Comparison of ENCODE assay signal across 7 cellular contexts in genomic region chr17:80453980-80454556, GRCh38. TPM values are rescaled to one million over a fixed set of nuclear protein-coding genes. Genes with fewer than 3 reads are reported as not detected.
DNase-seq lines count a peak whose midpoint lies in the region; ATAC-seq and TF ChIP-seq lines count a peak whose summit lies in the region.

No MANE protein-coding gene starts in this region.

- H3K4me3 ChIP-seq in HCT116 (replicated peaks in 1 of 2; ENCODE audit: low read depth in 1 of 2, low read length in 2 of 2) (peak overlapping the region; percentile 78 to 82), skin epidermis (peak overlapping the region; percentile 59 to 83 (median 69))

- no peaks in the 10 kb centered on the region for H3K79me2 ChIP-seq in HCT116 (ENCODE audit: insufficient read depth, low read length)

- TSS peak; percentile 75 for BruUV-seq in HCT116 (replicated peaks; lab: Mats Ljungman, UMichigan)

- H3K9me3 Mint-ChIP-seq in T-cell = no peaks in the 10 kb centered on the region

- CTCF ChIA-PET in HCT116 (lab: Charles Lee) (interaction anchor here (0.9 to 1.2 kb wide), 4 partner anchors 120 to 445 kb away, joined by 3 to 13 read pairs (median 4); no protein-coding TSS in a partner anchor), T-cell (lab: Charles Lee) (interaction anchor here (0.5 to 0.8 kb wide), 2 partner anchors 55 to 445 kb away, joined by 3 read pairs; no protein-coding TSS in a partner anchor)

- no peak for TF ChIP-seq POLR2A in HCT116 (IDR thresholded peaks at IDR 0.05; ENCODE audit: borderline replicate concordance, extremely low read depth, insufficient read depth, insufficient read length)

- peaks cover 9 to 22% (median 12%) of the 10 kb centered on the region in 3 donors for H3K4me1 Mint-ChIP-seq in T-cell

- intact Hi-C loops in HCT116 (cut with micrococcal nuclease) = loop anchor here (10.0 kb wide), 2 partner anchors 121 to 441 kb away; no protein-coding TSS in a partner anchor

- peak overlapping the region; percentile 86 to 89 (median 88) for H3K4me3 Mint-ChIP-seq in T-cell

- H3K9ac ChIP-seq in HCT116 (ENCODE audit: low read length) = peak overlapping the region; percentile 99

- no peaks in the 10 kb centered on the region for H4K20me1 ChIP-seq in HCT116 (ENCODE audit: insufficient read depth)

- peak overlapping the region; percentile 84 for H3K4me2 ChIP-seq in HCT116 (ENCODE audit: low read length)

- H3K4me1 ChIP-seq in HCT116 (ENCODE audit: control insufficient read depth in 1 of 2, insufficient read depth in 2 of 2, low read length in 2 of 2) (peaks cover 11 to 40% of the 10 kb centered on the region in 2 experiments; a peak in 3 of 4 replicates), foreskin keratinocyte (peaks cover 10% of the 10 kb centered on the region)

- no peaks in the 10 kb centered on the region for H3K9me3 ChIP-seq in HCT116 (ENCODE audit: control insufficient read depth in 1 of 2, insufficient read depth in 1 of 2, low read depth in 1 of 2, low read length in 2 of 2)

- no peak for TF ChIP-seq RAD21 in HCT116 (IDR thresholded peaks at IDR 0.05; ENCODE audit: low read depth)

- no peak for TF ChIP-seq CTCF in HCT116 (IDR thresholded peaks at IDR 0.05 in 2 of 3, conservative IDR thresholded peaks at IDR 0.05 in 1 of 3; ENCODE audit: borderline replicate concordance in 1 of 3, insufficient read depth in 1 of 3, low read depth in 2 of 3, low read length in 2 of 3)
- no peak for TF ChIP-seq CTCF in foreskin keratinocyte (conservative IDR thresholded peaks at IDR 0.05)

- no peaks in the 10 kb centered on the region for H3K27me3 ChIP-seq in HCT116 (ENCODE audit: insufficient read depth, low read length)
- peaks cover under 1% of the 10 kb centered on the region for H3K27me3 ChIP-seq in foreskin keratinocyte

- no peaks in the 10 kb centered on the region for H3K36me3 ChIP-seq in HCT116 (ENCODE audit: control insufficient read depth in 1 of 2, insufficient read depth in 2 of 2, low read length in 2 of 2)

- no peak overlapping the region for H2AFZ ChIP-seq in HCT116 (ENCODE audit: low read depth, low read length, poor library complexity, severe bottlenecking)

- POLR2A ChIA-PET in HCT116 (lab: Charles Lee) = interaction anchor here (0.7 to 1.7 kb wide), 14 partner anchors 8 to 769 kb away, joined by 3 to 11 read pairs (median 4); partner anchors contain the start of genes CEP131 and RPTOR
- POLR2A ChIA-PET in T-cell (lab: Charles Lee) = interaction anchor here in 1 of 2 donors (0.6 kb wide), 1 partner anchor 415 kb away, joined by 4 read pairs; no protein-coding TSS in a partner anchor

- H3K27me3 Mint-ChIP-seq in T-cell = peaks cover 9 to 22% of the 10 kb centered on the region in 2 donors

- RAD21 ChIA-PET in HCT116 (lab: Charles Lee; ENCODE audit: low non-redundant PET in 1 of 2, low total read pairs in 2 of 2, uncharacterized antibody in 2 of 2, unreplicated experiment in 2 of 2) = interaction anchor here in 1 of 2 experiments (0.9 kb wide), 1 partner anchor 530 kb away, joined by 6 read pairs; no protein-coding TSS in a partner anchor

- H3K27ac ChIP-seq in HCT116 (ENCODE audit: low read depth, low read length) = peak overlapping the region; percentile 91
- peak overlapping the region; percentile 88 for H3K27ac ChIP-seq in foreskin keratinocyte
- peak overlapping the region; percentile 81 to 100 (median 98) for H3K27ac ChIP-seq in skin epidermis

- H3K27ac Mint-ChIP-seq in T-cell = peak overlapping the region; percentile 91 to 95

- DNase-seq in HCT116 (ENCODE audit: low read depth, low spot score) = no peak
- no peak for DNase-seq in T-cell
- DNase-seq in foreskin keratinocyte = no peak
- no peak for DNase-seq in SK-N-DZ (ENCODE audit: low spot score)
- DNase-seq in NOMO-1 (lab: John Stamatoyannopoulos, UW; ENCODE audit: unreplicated experiment in 2 of 2) = no peak
- no peak for DNase-seq in NK-92 treated with Interleukin-12 subunit alpha and Interleukin-12 subunit beta, amount 100 ng/mL, for 24 hours (lab: John Stamatoyannopoulos, UW)

- ATAC-seq in HCT116 (peak; percentile 3), T-cell (replicated peaks in 1 of 4) (peak in 2 of 4 experiments; percentile 0 to 2), foreskin keratinocyte (no peak)

- H3K9me2 ChIP-seq in HCT116 (ENCODE audit: insufficient read depth) = no peaks in the 10 kb centered on the region

- H3K36me3 Mint-ChIP-seq in T-cell = no peaks in the 10 kb centered on the region

TF ChIP-seq in HCT116, 20 proteins besides CTCF, POLR2A, EP300 and RAD21:
- TF ChIP-seq ZBTB33 (IDR thresholded peaks at IDR 0.05; ENCODE audit: extremely low read depth, insufficient replicate concordance, low read length) (no peak), TCF7L2 (IDR thresholded peaks at IDR 0.05; ENCODE audit: borderline replicate concordance, extremely low read depth, insufficient read depth, insufficient read length) (peak; percentile 8), EZH2phosphoT487 (IDR thresholded peaks at IDR 0.05; ENCODE audit: borderline replicate concordance) (no peak)

RNA-seq across cellular contexts. Expression of gene NPTX1, which starts 22.3 kb away (rescaled TPM):
- 0.15 TPM for total RNA-seq in HCT116 (2021; ENCODE audit: unreplicated experiment)
- not detected in 2 replicates for polyA plus RNA-seq in HCT116 (2012)
- total RNA-seq in T-cell = under 1 TPM; 0.13 to 0.67 (median 0.33) TPM
- total RNA-seq in foreskin keratinocyte = 0.04 TPM in 1 of 2 replicates, not detected in the other
- 0.02 TPM in 1 of 2 replicates, not detected in the other for polyA plus RNA-seq in foreskin keratinocyte
- 0.77 and 0.99 TPM in 2 replicates for polyA plus RNA-seq in SK-N-DZ (2014; cell fraction: cytosol; rRNA removed)
- 1.5 and 2.0 TPM in 2 replicates for polyA plus RNA-seq in SK-N-DZ (2014; cell fraction: nucleus; rRNA removed)

RNA-seq across cellular contexts. Expression of gene ENDOV, which starts 39.1 kb away (rescaled TPM):
- total RNA-seq in HCT116 (2021; ENCODE audit: unreplicated experiment) = 45.6 TPM
- 38.0 and 42.4 TPM in 2 replicates for polyA plus RNA-seq in HCT116 (2012)
- 10 to 100 TPM; 17.1 to 22.2 (median 21.1) TPM for total RNA-seq in T-cell
- 7.3 and 9.7 TPM in 2 replicates for total RNA-seq in foreskin keratinocyte
- polyA plus RNA-seq in foreskin keratinocyte = 9.8 and 14.0 TPM in 2 replicates
- polyA plus RNA-seq in SK-N-DZ (2014; cell fraction: cytosol; rRNA removed) = 14.7 and 15.9 TPM in 2 replicates
- polyA plus RNA-seq in SK-N-DZ (2014; cell fraction: nucleus; rRNA removed) = 13.5 and 24.7 TPM in 2 replicates
